10 cellular contexts compared by ENCODE assay signal in genomic region chr1:26021647-26022403, GRCh38. TPM values are rescaled to one million over a fixed set of nuclear protein-coding genes. Genes with fewer than 3 reads are reported as not detected.
DNase-seq lines count a peak whose midpoint lies in the region; ATAC-seq and TF ChIP-seq lines count a peak whose summit lies in the region.
"Had no signal": no experiment of that assay in that cellular context is flagged by ENCODE, and none has a peak within 500 bp of the region (broad histone marks: within the 10 kb centered on the region; RNA-seq: fewer than 3 reads in every experiment).

Gene EXTL1, plus strand, starts transcription at chr1:26021775. Its CDS starts 872 bp downstream, at chr1:26022647.

- no peaks in the 10 kb centered on the region for H3K9me3 Mint-ChIP-seq in T-cell
- H3K9me3 Mint-ChIP-seq: IgD-negative memory B cell had no signal

- H3F3A ChIP-seq in GM23248 (ENCODE audit: insufficient read depth): peaks cover 20% of the 10 kb centered on the region

- 24 to 28% methylated on average over 14 to 15 of the region's 15 CpGs for WGBS in GM23248 (ENCODE audit: low coverage in 1 of 2, low lambda C conversion rate in 2 of 2, missing lambda C conversion rate in 2 of 2), 2 experiments

- POLR2A ChIA-PET in T-cell (lab: Charles Lee): no interaction called here

- intact Hi-C loops in left ventricle myocardium superior (cut with micrococcal nuclease): no loop called here

- peaks cover 0 to 3% of the 10 kb centered on the region in 2 donors for H3K27me3 Mint-ChIP-seq in T-cell

- CTCF ChIA-PET in T-cell (lab: Charles Lee): no interaction called here

- H3K9ac ChIP-seq in GM23248: peak within 1 kb of the TSS; percentile 8; the same call in 1 of the 2 replicates

- peaks cover 64% of the 10 kb centered on the region for H3K4me1 ChIP-seq in GM23248 (ENCODE audit: insufficient read depth)

- H3K9me3 ChIP-seq in GM23248 (ENCODE audit: low read depth) (no peaks in the 10 kb centered on the region), WERI-Rb-1 (ENCODE audit: severe bottlenecking) (no peaks in the 10 kb centered on the region)

- H3K27ac Mint-ChIP-seq in T-cell: no peak within 1 kb of the TSS

- H3K79me2 ChIP-seq in GM23248 (ENCODE audit: insufficient read depth): no peaks in the 10 kb centered on the region

- ATAC-seq in left ventricle myocardium superior: peak; percentile 85
- ATAC-seq in HG02798 (IDR thresholded peaks at IDR 0.05; ENCODE audit: poor library complexity, unreplicated experiment): no peak
- no peak for ATAC-seq in T-cell (replicated peaks in 1 of 4)
- ATAC-seq: GM12878 had no signal

- H3K4me2 ChIP-seq in GM23248 (ENCODE audit: unreplicated experiment): peak within 1 kb of the TSS; percentile 73

- no peaks in the 10 kb centered on the region for H3K27me3 ChIP-seq in GM23248 (replicated peaks; ENCODE audit: insufficient read depth)
- H3K27me3 ChIP-seq in WERI-Rb-1 (ENCODE audit: insufficient read depth, low read depth, severe bottlenecking): no peaks in the 10 kb centered on the region

- DNase-seq in GM23248 (peak; percentile 61), WERI-Rb-1 (peak; percentile 87), left ventricle myocardium superior (peak; percentile 90), retina (peak; percentile 85), GM19238 (ENCODE audit: insufficient read length, low spot score) (no peak), T-cell (no peak), cerebellar nuclear complex (lab: John Stamatoyannopoulos, UW) (no peak)

- no peaks in the 10 kb centered on the region for H3K36me3 Mint-ChIP-seq in T-cell

- no peaks in the 10 kb centered on the region for H4K20me1 ChIP-seq in GM23248 (ENCODE audit: insufficient read depth)

- H3K36me3 ChIP-seq in GM23248 (ENCODE audit: low read depth) (no peaks in the 10 kb centered on the region), WERI-Rb-1 (no peaks in the 10 kb centered on the region)

- in situ Hi-C loops in GM23248 (cut with MboI): no loop called here

- H3K27ac ChIP-seq in GM23248: peak within 1 kb of the TSS; percentile 58
- peak within 1 kb of the TSS; percentile 66 for H3K27ac ChIP-seq in WERI-Rb-1

- H3K9me2 ChIP-seq in GM23248 (ENCODE audit: insufficient read depth): no peaks in the 10 kb centered on the region

- peak within 1 kb of the TSS; percentile 65 for H3K4me3 ChIP-seq in GM23248
- peak within 1 kb of the TSS; percentile 36 for H3K4me3 ChIP-seq in WERI-Rb-1 (ENCODE audit: low read depth, low read length)
- H3K4me3 ChIP-seq: GM12878 had no signal

- H3K4me1 Mint-ChIP-seq in T-cell: peaks cover 8 to 12% (median 11%) of the 10 kb centered on the region in 3 donors

- no peak for TF ChIP-seq CTCF in WERI-Rb-1 (IDR thresholded peaks at IDR 0.05; ENCODE audit: low read depth, low read length)

- H2AFZ ChIP-seq in GM23248: peak within 1 kb of the TSS; percentile 51

- no peak within 1 kb of the TSS for H3K4me3 Mint-ChIP-seq in T-cell
- H3K4me3 Mint-ChIP-seq: IgD-negative memory B cell had no signal

RNA-seq across cellular contexts. Expression of gene EXTL1, which starts in this region (rescaled TPM):
- 3.4 and 5.5 TPM in 2 replicates for total RNA-seq in GM23248 (2014; rRNA removed; shearing (Covaris generic))
- polyA plus RNA-seq in GM23248 (2016; fragmentation: Nextera tagmentation; extraction: Ambion mirVana): 5.9 and 6.4 TPM in 2 replicates
- total RNA-seq in left ventricle myocardium superior: 15.8 TPM
- total RNA-seq in T-cell: under 1 TPM in 4 of 5 donors, not detected in 1; 0.08 to 0.19 (median 0.12) TPM
- total RNA-seq: GM12878 had no signal
- polyA plus RNA-seq: GM12878, IgD-negative memory B cell had no signal

Comparison
In these comparisons a context has a peak if more than half of its experiments do, and no peak if none do; other contexts are left out.
1. DNase-seq: peak in GM23248 (single experiment), WERI-Rb-1 (single experiment), left ventricle myocardium superior (single experiment) and retina (single experiment); none in GM19238 (single experiment), T-cell (0 of 34) and cerebellar nuclear complex (0 of 2).